Comparison of ENCODE assay signal across 13 cellular contexts in genomic region chr10:82932426-82932825, GRCh38.
A peak's percentile ranks its signal among the peaks of the same experiment; 100 is the strongest.
DNase-seq lines count a peak whose midpoint lies in the region; TF ChIP-seq lines count a peak whose summit lies in the region.
"Had no signal": no experiment of that assay in that cellular context is flagged by ENCODE, and none has a peak within 500 bp of the region (broad histone marks: within the 10 kb centered on the region; RNA-seq: fewer than 3 reads in every experiment).

No MANE protein-coding gene starts in this region.

- TF ChIP-seq CTCF in breast epithelium (IDR thresholded peaks at IDR 0.05) = no peak

- H3K9me3 ChIP-seq in breast epithelium = no peaks in the 10 kb centered on the region

- intact Hi-C loops in breast epithelium (cut with DNase I; ENCODE audit: low total_unique reads) = no loop called here

- no peak overlapping the region for H3K27ac ChIP-seq in breast epithelium

- DNase-seq in NCI-H69 (lab: John Stamatoyannopoulos, UW) = peak; percentile 14
- peak; percentile 2 for DNase-seq in cerebellum (ENCODE audit: low spot score)
- peak; percentile 51 for DNase-seq in medulla oblongata (ENCODE audit: extremely low spot score)
- peak; percentile 34 for DNase-seq in superior temporal gyrus (ENCODE audit: extremely low spot score)
- DNase-seq in SKM-1 treated with dmso at 0.1 percent for 144 hours (lab: John Stamatoyannopoulos, UW; ENCODE audit: unreplicated experiment) = no peak
- DNase-seq in activated naive CD4-positive, alpha-beta T cell treated with anti-CD3 and anti-CD28 coated beads, Interleukin-2, amount 50 U/mL, for 16 hours = no peak
- DNase-seq in breast epithelium (ENCODE audit: low spot score in 2 of 2) = no peak
- DNase-seq: ACHN; Calu3; CD4-positive, alpha-beta T cell; DMS79; H9 had no signal

- H3K4me1 ChIP-seq in breast epithelium = no peaks in the 10 kb centered on the region

- H3K4me3 ChIP-seq in breast epithelium = no peak overlapping the region
- H3K4me3 ChIP-seq: GM23338 had no signal

- no peaks in the 10 kb centered on the region for H3K27me3 ChIP-seq in breast epithelium

- no peaks in the 10 kb centered on the region for H3K36me3 ChIP-seq in breast epithelium

- no peak for TF ChIP-seq POLR2A in breast epithelium (IDR thresholded peaks at IDR 0.05)

Comparison
In these comparisons a context has a peak if more than half of its experiments do, and no peak if none do; other contexts are left out.
1. DNase-seq: peak in NCI-H69 (single experiment), cerebellum (single experiment), medulla oblongata (single experiment) and superior temporal gyrus (single experiment); none in SKM-1 treated with dmso at 0.1 percent for 144 hours (single experiment), activated naive CD4-positive, alpha-beta T cell treated with anti-CD3 and anti-CD28 coated beads, Interleukin-2, amount 50 U/mL, for 16 hours (single experiment) and breast epithelium (0 of 2).